In the genomic region with DNA sequence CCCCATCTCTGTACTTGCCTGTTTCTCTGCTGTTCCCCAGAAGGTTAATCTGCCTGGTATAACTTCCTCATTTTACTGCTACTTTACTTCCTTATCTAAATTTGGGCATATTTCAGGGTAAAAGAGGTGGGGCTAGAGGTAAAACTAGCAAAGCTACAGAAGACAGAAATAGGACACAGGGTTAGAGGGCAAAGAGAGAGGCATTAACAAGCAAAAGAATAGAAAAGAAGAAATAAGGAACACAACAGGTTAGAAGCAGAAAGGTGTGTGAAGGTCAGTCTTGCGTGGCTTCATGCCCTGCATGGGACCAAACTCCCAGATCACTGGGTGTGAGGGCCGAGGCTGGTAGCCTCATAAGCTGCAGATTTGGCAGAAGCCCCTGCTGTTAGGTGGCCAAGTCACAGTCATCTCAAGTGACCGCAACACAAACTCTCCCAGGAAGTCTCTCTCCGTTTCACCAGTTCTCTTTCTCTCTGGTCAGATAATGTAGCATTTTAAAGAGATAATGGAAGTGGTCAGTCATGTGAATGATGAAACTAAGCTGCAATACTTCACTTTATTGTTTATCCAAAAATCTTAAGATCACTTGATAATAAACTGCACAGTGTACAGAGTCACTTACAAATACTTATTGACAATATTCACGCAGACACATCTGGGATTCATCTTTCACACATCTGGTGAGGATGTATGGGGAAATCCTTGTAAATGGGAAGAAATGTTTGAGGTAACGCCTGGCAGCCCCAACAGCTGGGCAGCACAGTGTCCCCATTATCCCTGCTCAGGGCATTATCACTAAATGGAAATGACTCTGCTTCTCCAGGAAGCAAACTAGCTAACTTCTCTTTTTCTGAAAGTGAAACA, we compare ENCODE assay signal across 1 cellular context.
TF ChIP-seq lines count a peak whose summit lies in the region.

No MANE protein-coding gene starts in this region.

TF ChIP-seq in liver, 16 proteins besides CTCF, POLR2A, EP300 and RAD21 (continued from another document):
- TF ChIP-seq, protein P1, sequence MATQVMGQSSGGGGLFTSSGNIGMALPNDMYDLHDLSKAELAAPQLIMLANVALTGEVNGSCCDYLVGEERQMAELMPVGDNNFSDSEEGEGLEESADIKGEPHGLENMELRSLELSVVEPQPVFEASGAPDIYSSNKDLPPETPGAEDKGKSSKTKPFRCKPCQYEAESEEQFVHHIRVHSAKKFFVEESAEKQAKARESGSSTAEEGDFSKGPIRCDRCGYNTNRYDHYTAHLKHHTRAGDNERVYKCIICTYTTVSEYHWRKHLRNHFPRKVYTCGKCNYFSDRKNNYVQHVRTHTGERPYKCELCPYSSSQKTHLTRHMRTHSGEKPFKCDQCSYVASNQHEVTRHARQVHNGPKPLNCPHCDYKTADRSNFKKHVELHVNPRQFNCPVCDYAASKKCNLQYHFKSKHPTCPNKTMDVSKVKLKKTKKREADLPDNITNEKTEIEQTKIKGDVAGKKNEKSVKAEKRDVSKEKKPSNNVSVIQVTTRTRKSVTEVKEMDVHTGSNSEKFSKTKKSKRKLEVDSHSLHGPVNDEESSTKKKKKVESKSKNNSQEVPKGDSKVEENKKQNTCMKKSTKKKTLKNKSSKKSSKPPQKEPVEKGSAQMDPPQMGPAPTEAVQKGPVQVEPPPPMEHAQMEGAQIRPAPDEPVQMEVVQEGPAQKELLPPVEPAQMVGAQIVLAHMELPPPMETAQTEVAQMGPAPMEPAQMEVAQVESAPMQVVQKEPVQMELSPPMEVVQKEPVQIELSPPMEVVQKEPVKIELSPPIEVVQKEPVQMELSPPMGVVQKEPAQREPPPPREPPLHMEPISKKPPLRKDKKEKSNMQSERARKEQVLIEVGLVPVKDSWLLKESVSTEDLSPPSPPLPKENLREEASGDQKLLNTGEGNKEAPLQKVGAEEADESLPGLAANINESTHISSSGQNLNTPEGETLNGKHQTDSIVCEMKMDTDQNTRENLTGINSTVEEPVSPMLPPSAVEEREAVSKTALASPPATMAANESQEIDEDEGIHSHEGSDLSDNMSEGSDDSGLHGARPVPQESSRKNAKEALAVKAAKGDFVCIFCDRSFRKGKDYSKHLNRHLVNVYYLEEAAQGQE (IDR thresholded peaks at IDR 0.05): no peak
- TF ChIP-seq YY1 (IDR thresholded peaks at IDR 0.05) (no peak), RXRA (IDR thresholded peaks at IDR 0.05) (no peak), GABPA (IDR thresholded peaks at IDR 0.05 in 1 of 2, conservative IDR thresholded peaks at IDR 0.05 in 1 of 2) (no peak), HNF4A (conservative IDR thresholded peaks at IDR 0.05) (no peak), FOXA2 (IDR thresholded peaks at IDR 0.05) (no peak), FOXA1 (IDR thresholded peaks at IDR 0.05) (no peak)
- TF ChIP-seq, protein P2, sequence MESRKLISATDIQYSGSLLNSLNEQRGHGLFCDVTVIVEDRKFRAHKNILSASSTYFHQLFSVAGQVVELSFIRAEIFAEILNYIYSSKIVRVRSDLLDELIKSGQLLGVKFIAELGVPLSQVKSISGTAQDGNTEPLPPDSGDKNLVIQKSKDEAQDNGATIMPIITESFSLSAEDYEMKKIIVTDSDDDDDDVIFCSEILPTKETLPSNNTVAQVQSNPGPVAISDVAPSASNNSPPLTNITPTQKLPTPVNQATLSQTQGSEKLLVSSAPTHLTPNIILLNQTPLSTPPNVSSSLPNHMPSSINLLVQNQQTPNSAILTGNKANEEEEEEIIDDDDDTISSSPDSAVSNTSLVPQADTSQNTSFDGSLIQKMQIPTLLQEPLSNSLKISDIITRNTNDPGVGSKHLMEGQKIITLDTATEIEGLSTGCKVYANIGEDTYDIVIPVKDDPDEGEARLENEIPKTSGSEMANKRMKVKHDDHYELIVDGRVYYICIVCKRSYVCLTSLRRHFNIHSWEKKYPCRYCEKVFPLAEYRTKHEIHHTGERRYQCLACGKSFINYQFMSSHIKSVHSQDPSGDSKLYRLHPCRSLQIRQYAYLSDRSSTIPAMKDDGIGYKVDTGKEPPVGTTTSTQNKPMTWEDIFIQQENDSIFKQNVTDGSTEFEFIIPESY (IDR thresholded peaks at IDR 0.05): no peak
